Comparison of ENCODE assay signal across 11 cellular contexts in genomic region chr17:14330492-14330920, GRCh38. TPM values are rescaled to one million over a fixed set of nuclear protein-coding genes. Genes with fewer than 3 reads are reported as not detected.
DNase-seq lines count a peak whose midpoint lies in the region; ATAC-seq and TF ChIP-seq lines count a peak whose summit lies in the region.
"Had no signal": no experiment of that assay in that cellular context is flagged by ENCODE, and none has a peak within 500 bp of the region (broad histone marks: within the 10 kb centered on the region; RNA-seq: fewer than 3 reads in every experiment).

No MANE protein-coding gene starts in this region.

- H4K12ac ChIP-seq in trophoblast cell (ENCODE audit: low read depth, low read length): no peak overlapping the region

- no peak overlapping the region for H2BK5ac ChIP-seq in trophoblast cell (ENCODE audit: low read depth, low read length, poor library complexity)

- H2AFZ ChIP-seq in GM23338: no peak overlapping the region
- no peak overlapping the region for H2AFZ ChIP-seq in trophoblast cell (ENCODE audit: insufficient read depth, low read length, poor library complexity)

- peaks cover 58% of the 10 kb centered on the region for H3K4me1 ChIP-seq in GM23338 (ENCODE audit: insufficient read depth)
- peaks cover 31% of the 10 kb centered on the region for H3K4me1 ChIP-seq in iPS-18a (ENCODE audit: control insufficient read depth, low read depth, low read length)
- H3K4me1 ChIP-seq in trophoblast cell (ENCODE audit: control insufficient read depth in 1 of 2, insufficient read depth in 2 of 2, low read length in 2 of 2): peaks cover 0 to 3% of the 10 kb centered on the region in 2 experiments

- H3K14ac ChIP-seq in trophoblast cell (ENCODE audit: low read length): no peak overlapping the region

- no peak overlapping the region for H3K4ac ChIP-seq in trophoblast cell (ENCODE audit: low read depth, low read length)

- peak; percentile 62 for DNase-seq in GM23338 (ENCODE audit: low spot score)
- DNase-seq in activated T-helper 1 cell treated with anti-CD3 and anti-CD28 coated beads, Interleukin-12 subunit alpha, Interleukin-12 subunit beta, Interleukin-2, Interleukin-4 antibody, amounts not matched to agents 30 ng/mL and 10 ng/mL and 1 ng/mL, durations not matched to agents 14 hours and 24 hours and 36 hours (ENCODE audit: low spot score): no peak
- no peak for DNase-seq in trophoblast cell
- no peak for DNase-seq in NCI-H774 (lab: John Stamatoyannopoulos, UW)
- DNase-seq: activated CD4-positive, alpha-beta T cell treated with anti-CD3 and anti-CD28 coated beads for 1 hour; amygdala; NCI-H524; stimulated activated naive CD4-positive, alpha-beta T cell had no signal

- WGBS in trophoblast cell (ENCODE audit: extremely low coverage, insufficient coverage, insufficient read length): no CpG with 5 or more reads among the region's 7 CpGs

- peak overlapping the region; percentile 14 for H4K8ac ChIP-seq in trophoblast cell (ENCODE audit: low read depth, low read length)

- H4K20me1 ChIP-seq in GM23338 (replicated peaks; ENCODE audit: insufficient read depth): no peaks in the 10 kb centered on the region

- no peak overlapping the region for H2BK12ac ChIP-seq in trophoblast cell (ENCODE audit: low read length)

- H3K4me2 ChIP-seq in GM23338 (peak overlapping the region; percentile 80), trophoblast cell (ENCODE audit: low read length) (no peak overlapping the region)

- peaks cover 2% of the 10 kb centered on the region; the same call in 2 of the 3 replicates for H3K36me3 Mint-ChIP-seq in GM23338 (ENCODE audit: low read depth)
- H3K36me3 Mint-ChIP-seq in activated T-helper 1 cell treated with anti-CD3 and anti-CD28 coated beads, Interleukin-12 subunit alpha, Interleukin-12 subunit beta, Interleukin-2, Interleukin-4 antibody, amounts not matched to agents 30 ng/mL and 10 ng/mL and 1 ng/mL, durations not matched to agents 14 hours and 24 hours and 36 hours (ENCODE audit: low read depth): peaks cover 34% of the 10 kb centered on the region

- H3K27ac ChIP-seq in GM23338 (ENCODE audit: low read depth): peak overlapping the region; percentile 89
- H3K27ac ChIP-seq in iPS-18a (ENCODE audit: low read length): peak overlapping the region; percentile 33
- no peak overlapping the region for H3K27ac ChIP-seq in trophoblast cell (ENCODE audit: low read depth, low read length)

- no peak overlapping the region for H2BK120ac ChIP-seq in trophoblast cell (ENCODE audit: insufficient read depth, low read length, poor library complexity)

- peak overlapping the region; percentile 51 for H3K4me3 ChIP-seq in GM23338
- H3K4me3 ChIP-seq in iPS-18a (ENCODE audit: low read length): peak overlapping the region; percentile 29
- H3K4me3 ChIP-seq in trophoblast cell (ENCODE audit: low read depth, low read length): no peak overlapping the region

- peaks cover 3% of the 10 kb centered on the region; the same call in 1 of the 3 replicates for H3K9me3 Mint-ChIP-seq in GM23338
- H3K9me3 Mint-ChIP-seq in activated T-helper 1 cell treated with anti-CD3 and anti-CD28 coated beads, Interleukin-12 subunit alpha, Interleukin-12 subunit beta, Interleukin-2, Interleukin-4 antibody, amounts not matched to agents 30 ng/mL and 10 ng/mL and 1 ng/mL, durations not matched to agents 14 hours and 24 hours and 36 hours: no peaks in the 10 kb centered on the region

- H3K9me2 ChIP-seq in GM23338 (ENCODE audit: insufficient read depth): no peaks in the 10 kb centered on the region

- H4K91ac ChIP-seq in trophoblast cell (ENCODE audit: low read depth, low read length): peak overlapping the region; percentile 29

- peaks cover 50% of the 10 kb centered on the region for H3K79me2 ChIP-seq in GM23338 (replicated peaks; ENCODE audit: insufficient read depth)
- H3K79me2 ChIP-seq in trophoblast cell (ENCODE audit: control insufficient read depth, insufficient read depth, low read length, poor library complexity): no peaks in the 10 kb centered on the region

- H3K4me3 Mint-ChIP-seq in GM23338: peak overlapping the region; percentile 62
- no peak overlapping the region for H3K4me3 Mint-ChIP-seq in activated T-helper 1 cell treated with anti-CD3 and anti-CD28 coated beads, Interleukin-12 subunit alpha, Interleukin-12 subunit beta, Interleukin-2, Interleukin-4 antibody, amounts not matched to agents 30 ng/mL and 10 ng/mL and 1 ng/mL, durations not matched to agents 14 hours and 24 hours and 36 hours

- H3K27ac Mint-ChIP-seq in GM23338: peak overlapping the region; percentile 97
- peak overlapping the region; percentile 16 for H3K27ac Mint-ChIP-seq in activated T-helper 1 cell treated with anti-CD3 and anti-CD28 coated beads, Interleukin-12 subunit alpha, Interleukin-12 subunit beta, Interleukin-2, Interleukin-4 antibody, amounts not matched to agents 30 ng/mL and 10 ng/mL and 1 ng/mL, durations not matched to agents 14 hours and 24 hours and 36 hours

- H3K27me3 ChIP-seq in GM23338 (ENCODE audit: insufficient read depth) (peaks cover 4% of the 10 kb centered on the region), iPS-18a (ENCODE audit: control insufficient read depth, insufficient read depth, low read length) (no peaks in the 10 kb centered on the region), trophoblast cell (ENCODE audit: insufficient read depth, low read length) (no peaks in the 10 kb centered on the region)

- intact Hi-C loops in activated T-helper 1 cell treated with anti-CD3 and anti-CD28 coated beads, Interleukin-12 subunit alpha, Interleukin-12 subunit beta, Interleukin-2, Interleukin-4 antibody, amounts not matched to agents 30 ng/mL and 10 ng/mL and 1 ng/mL, durations not matched to agents 14 hours and 24 hours and 36 hours (cut with micrococcal nuclease): no loop called here

- H3F3A ChIP-seq in GM23338 (replicated peaks; ENCODE audit: low read depth): peaks cover 8% of the 10 kb centered on the region; the same call in 1 of the 2 replicates

- H3K9ac ChIP-seq in iPS-18a (ENCODE audit: low read length) (peak overlapping the region; percentile 46), trophoblast cell (ENCODE audit: low read length) (no peak overlapping the region)

- peak; percentile 77 for ATAC-seq in GM23338
- ATAC-seq in esophagus mucosa: no peak
- ATAC-seq in HG03095 (IDR thresholded peaks at IDR 0.05; ENCODE audit: unreplicated experiment): no peak

- peaks cover 2% of the 10 kb centered on the region for H3K79me1 ChIP-seq in trophoblast cell (ENCODE audit: low read length)

- no peak for TF ChIP-seq CTCF in GM23338 (conservative IDR thresholded peaks at IDR 0.05; ENCODE audit: low read depth in 2 of 2)

- H2AK5ac ChIP-seq in trophoblast cell (ENCODE audit: low read length): no peak overlapping the region

- H3K9me3 ChIP-seq in iPS-18a (ENCODE audit: control insufficient read depth, low read depth, low read length): no peaks in the 10 kb centered on the region
- H3K9me3 ChIP-seq in trophoblast cell (ENCODE audit: insufficient read depth, low read depth, low read length): no peaks in the 10 kb centered on the region

- peaks cover 19% of the 10 kb centered on the region for H3K27me3 Mint-ChIP-seq in GM23338 (ENCODE audit: insufficient read depth, low read depth, poor library complexity)
- no peaks in the 10 kb centered on the region for H3K27me3 Mint-ChIP-seq in activated T-helper 1 cell treated with anti-CD3 and anti-CD28 coated beads, Interleukin-12 subunit alpha, Interleukin-12 subunit beta, Interleukin-2, Interleukin-4 antibody, amounts not matched to agents 30 ng/mL and 10 ng/mL and 1 ng/mL, durations not matched to agents 14 hours and 24 hours and 36 hours (ENCODE audit: insufficient read depth)

- H3K36me3 ChIP-seq in GM23338 (ENCODE audit: insufficient read depth) (no peaks in the 10 kb centered on the region), iPS-18a (ENCODE audit: control insufficient read depth, low read depth, low read length) (no peaks in the 10 kb centered on the region), trophoblast cell (ENCODE audit: control insufficient read depth in 1 of 2, insufficient read depth in 2 of 2, low read length in 2 of 2) (no peaks in the 10 kb centered on the region)

- no peak overlapping the region for H3K18ac ChIP-seq in trophoblast cell (ENCODE audit: low read length)

- H3K4me1 Mint-ChIP-seq in GM23338: peaks cover 80% of the 10 kb centered on the region
- H3K4me1 Mint-ChIP-seq in activated T-helper 1 cell treated with anti-CD3 and anti-CD28 coated beads, Interleukin-12 subunit alpha, Interleukin-12 subunit beta, Interleukin-2, Interleukin-4 antibody, amounts not matched to agents 30 ng/mL and 10 ng/mL and 1 ng/mL, durations not matched to agents 14 hours and 24 hours and 36 hours (ENCODE audit: low read depth): peaks cover 52% of the 10 kb centered on the region

- no peak overlapping the region for H3K23ac ChIP-seq in trophoblast cell (ENCODE audit: low read length)

TF ChIP-seq in GM23338, 12 proteins besides CTCF, POLR2A, EP300 and RAD21 (continues in another document):
- no peak for TF ChIP-seq CREB1 (CRISPR knock-in tag; IDR thresholded peaks at IDR 0.05; ENCODE audit: low read depth)

RNA-seq across cellular contexts. Expression of gene HS3ST3B1, which starts 29.6 kb away (rescaled TPM):
- 17.7 and 20.6 TPM in 2 replicates for total RNA-seq in GM23338 (2014; rRNA removed; shearing (Covaris generic))
- polyA plus RNA-seq in GM23338 (2016; fragmentation: Nextera tagmentation; extraction: Ambion mirVana): 6.0 and 8.1 TPM in 2 replicates
- 32.3 and 33.8 TPM in 2 replicates for total RNA-seq in activated T-helper 1 cell treated with anti-CD3 and anti-CD28 coated beads, Interleukin-12 subunit alpha, Interleukin-12 subunit beta, Interleukin-2, Interleukin-4 antibody, amounts not matched to agents 30 ng/mL and 10 ng/mL and 1 ng/mL, durations not matched to agents 14 hours and 24 hours and 36 hours
- polyA plus RNA-seq in trophoblast cell (2013): 8.0 and 9.1 TPM in 2 replicates
- total RNA-seq in esophagus mucosa: 2.5 TPM
